In genomic region chr16:15855704-15856003, GRCh38 we compare ENCODE assay signal across 10 cellular contexts. TPM values are rescaled to one million over a fixed set of nuclear protein-coding genes. Genes with fewer than 3 reads are reported as not detected.
DNase-seq lines count a peak whose midpoint lies in the region; ATAC-seq, FAIRE-seq and TF ChIP-seq lines count a peak whose summit lies in the region.
"Had no signal": no experiment of that assay in that cellular context is flagged by ENCODE, and none has a peak within 500 bp of the region (broad histone marks: within the 10 kb centered on the region; RNA-seq: fewer than 3 reads in every experiment).

No MANE protein-coding gene starts in this region.

- peak overlapping the region; percentile 52 to 72 for H3K27ac ChIP-seq in mucosa of rectum (ENCODE audit: low read depth in 2 of 2, low read length in 2 of 2)
- H3K27ac ChIP-seq in caudate nucleus (ENCODE audit: low read depth, low read length), result no peak overlapping the region

- peaks cover 41% of the 10 kb centered on the region for H3K27me3 Mint-ChIP-seq in activated CD4-positive, alpha-beta memory T cell treated with anti-CD3 and anti-CD28 coated beads, Interleukin-2, amount 10 ng/mL, durations not matched to agents 7 days and 5 days
- H3K27me3 Mint-ChIP-seq in WTC11 (ENCODE audit: low read depth), result peaks cover 55% of the 10 kb centered on the region

- CTCF ChIA-PET in activated CD4-positive, alpha-beta memory T cell treated with anti-CD3 and anti-CD28 coated beads, Interleukin-2, amount 10 ng/mL, durations not matched to agents 7 days and 5 days (lab: Charles Lee), result no interaction called here
- CTCF ChIA-PET in WTC11 (lab: Charles Lee), result no interaction called here

- no peak for TF ChIP-seq CTCF in WTC11 (IDR thresholded peaks at IDR 0.05)

- peak overlapping the region in 1 of 2 donors; percentile 3 for H3K9ac ChIP-seq in mucosa of rectum (ENCODE audit: low read depth in 1 of 2, low read length in 2 of 2)

- H3K9me3 Mint-ChIP-seq in activated CD4-positive, alpha-beta memory T cell treated with anti-CD3 and anti-CD28 coated beads, Interleukin-2, amount 10 ng/mL, durations not matched to agents 7 days and 5 days, result no peaks in the 10 kb centered on the region
- no peaks in the 10 kb centered on the region for H3K9me3 Mint-ChIP-seq in WTC11
- H3K9me3 Mint-ChIP-seq: dendritic cell treated with granulocyte-macrophage colony-stimulating factor and Interleukin-4, amounts not matched to agents 40 ng/mL and 50 ng/mL, for 4 days had no signal

- H3K36me3 ChIP-seq in mucosa of rectum (ENCODE audit: control insufficient read depth in 2 of 2, insufficient read depth in 2 of 2, low read length in 2 of 2), result no peaks in the 10 kb centered on the region

- POLR2A ChIA-PET in activated CD4-positive, alpha-beta memory T cell treated with anti-CD3 and anti-CD28 coated beads, Interleukin-2, amount 10 ng/mL, durations not matched to agents 7 days and 5 days (lab: Charles Lee), result no interaction called here
- POLR2A ChIA-PET in WTC11 (lab: Charles Lee), result no interaction called here

- H3K4me3 ChIP-seq in mucosa of rectum (ENCODE audit: low read length in 2 of 2), result peak overlapping the region; percentile 18 to 59

- no peak for TF ChIP-seq POLR2A in GM12891 (IDR thresholded peaks at IDR 0.05; ENCODE audit: low read depth, low read length)

- H3K36me3 Mint-ChIP-seq in activated CD4-positive, alpha-beta memory T cell treated with anti-CD3 and anti-CD28 coated beads, Interleukin-2, amount 10 ng/mL, durations not matched to agents 7 days and 5 days (ENCODE audit: low read depth), result no peaks in the 10 kb centered on the region
- H3K36me3 Mint-ChIP-seq in WTC11, result no peaks in the 10 kb centered on the region

- DNase-seq in GM12891 (ENCODE audit: insufficient read length, low spot score), result no peak
- no peak for DNase-seq in activated CD4-positive, alpha-beta memory T cell treated with anti-CD3 and anti-CD28 coated beads, Interleukin-2, amount 10 ng/mL, durations not matched to agents 7 days and 5 days
- DNase-seq in WTC11 (ENCODE audit: low spot score), result no peak
- DNase-seq in epidermal melanocyte (ENCODE audit: insufficient read length, low spot score), result no peak
- no peak for DNase-seq in caudate nucleus (lab: John Stamatoyannopoulos, UW)

- H3K9me3 ChIP-seq in mucosa of rectum (ENCODE audit: control insufficient read depth in 2 of 2, low read length in 2 of 2), result no peaks in the 10 kb centered on the region

- no peak overlapping the region for H3K4me3 Mint-ChIP-seq in activated CD4-positive, alpha-beta memory T cell treated with anti-CD3 and anti-CD28 coated beads, Interleukin-2, amount 10 ng/mL, durations not matched to agents 7 days and 5 days
- H3K4me3 Mint-ChIP-seq in WTC11, result no peak overlapping the region; the same call in 1 of the 2 replicates
- H3K4me3 Mint-ChIP-seq: dendritic cell treated with granulocyte-macrophage colony-stimulating factor and Interleukin-4, amounts not matched to agents 40 ng/mL and 50 ng/mL, for 4 days had no signal

- no peaks in the 10 kb centered on the region for H3K4me1 ChIP-seq in mucosa of rectum (ENCODE audit: control insufficient read depth in 2 of 2, insufficient read depth in 2 of 2, low read length in 2 of 2)

- H3K4me1 Mint-ChIP-seq in activated CD4-positive, alpha-beta memory T cell treated with anti-CD3 and anti-CD28 coated beads, Interleukin-2, amount 10 ng/mL, durations not matched to agents 7 days and 5 days, result peaks cover 8% of the 10 kb centered on the region
- peaks cover 5% of the 10 kb centered on the region for H3K4me1 Mint-ChIP-seq in WTC11

- peak; percentile 40 for FAIRE-seq in GM12891 (lab: Jason Lieb, UNC)

- peaks cover 4 to 6% of the 10 kb centered on the region in 2 donors for H3K27me3 ChIP-seq in mucosa of rectum (ENCODE audit: control insufficient read depth in 2 of 2, insufficient read depth in 2 of 2, low read length in 2 of 2)

- ATAC-seq in GM21360 (IDR thresholded peaks at IDR 0.05; ENCODE audit: unreplicated experiment) (peak; percentile 73), HG03159 (IDR thresholded peaks at IDR 0.05; ENCODE audit: unreplicated experiment) (peak; percentile 77), WTC11 (no peak)
- ATAC-seq: sciatic nerve had no signal

- H3K27ac Mint-ChIP-seq in activated CD4-positive, alpha-beta memory T cell treated with anti-CD3 and anti-CD28 coated beads, Interleukin-2, amount 10 ng/mL, durations not matched to agents 7 days and 5 days, result no peak overlapping the region
- no peak overlapping the region for H3K27ac Mint-ChIP-seq in WTC11
- H3K27ac Mint-ChIP-seq: dendritic cell treated with granulocyte-macrophage colony-stimulating factor and Interleukin-4, amounts not matched to agents 40 ng/mL and 50 ng/mL, for 4 days had no signal

TF ChIP-seq in GM12891, 5 proteins besides CTCF, POLR2A, EP300 and RAD21:
- TF ChIP-seq TAF1 (IDR thresholded peaks at IDR 0.05; ENCODE audit: low read depth, low read length) (no peak), SPI1 (IDR thresholded peaks at IDR 0.05; ENCODE audit: low read depth, low read length) (0 out of 2 replicates have a peak, but pooled peaks have one; percentile 22), POLR2AphosphoS5 (IDR thresholded peaks at IDR 0.05; ENCODE audit: low read depth, low read length) (no peak), PAX5 (IDR thresholded peaks at IDR 0.05; ENCODE audit: insufficient read depth, low read length, severe bottlenecking) (no peak), POU2F2 (IDR thresholded peaks at IDR 0.05; ENCODE audit: low read depth, low read length) (peak; percentile 50; the same call in 1 of the 2 replicates)

TF ChIP-seq in WTC11, 78 proteins besides CTCF, POLR2A, EP300 and RAD21 (continues in another document):
- no peak for TF ChIP-seq STAT6 (CRISPR knock-in tag; conservative IDR thresholded peaks at IDR 0.05; ENCODE audit: low read depth)
- TF ChIP-seq ZMAT4 (CRISPR knock-in tag; IDR thresholded peaks at IDR 0.05), result no peak
- TF ChIP-seq TCF7 (CRISPR knock-in tag; IDR thresholded peaks at IDR 0.05; ENCODE audit: low read depth), result no peak
- TF ChIP-seq ATF6 (CRISPR knock-in tag; IDR thresholded peaks at IDR 0.05), result no peak

RNA-seq across cellular contexts. Expression of gene MYH11, which starts 1.2 kb away (rescaled TPM):
- polyA plus RNA-seq in GM12891 (2012; ENCODE audit: low read depth, missing spikeins), result 0.76 TPM
- total RNA-seq in activated CD4-positive, alpha-beta memory T cell treated with anti-CD3 and anti-CD28 coated beads, Interleukin-2, amount 10 ng/mL, durations not matched to agents 7 days and 5 days, result under 1 TPM; 0.08 to 0.10 TPM
- total RNA-seq in WTC11 (2021), result 0.69 to 0.74 TPM (median 0.69 TPM) in 3 replicates

RNA-seq across cellular contexts. Expression of gene CEP20, which starts 32.7 kb away (rescaled TPM):
- 18.7 TPM for polyA plus RNA-seq in GM12891 (2012; ENCODE audit: low read depth, missing spikeins)
- total RNA-seq in activated CD4-positive, alpha-beta memory T cell treated with anti-CD3 and anti-CD28 coated beads, Interleukin-2, amount 10 ng/mL, durations not matched to agents 7 days and 5 days, result 10 to 100 TPM; 49.7 to 56.1 TPM
- total RNA-seq in WTC11 (2021), result 35.7 to 39.5 TPM (median 39.1 TPM) in 3 replicates
